Comparison of ENCODE assay signal across 22 cellular contexts in the genomic region with DNA sequence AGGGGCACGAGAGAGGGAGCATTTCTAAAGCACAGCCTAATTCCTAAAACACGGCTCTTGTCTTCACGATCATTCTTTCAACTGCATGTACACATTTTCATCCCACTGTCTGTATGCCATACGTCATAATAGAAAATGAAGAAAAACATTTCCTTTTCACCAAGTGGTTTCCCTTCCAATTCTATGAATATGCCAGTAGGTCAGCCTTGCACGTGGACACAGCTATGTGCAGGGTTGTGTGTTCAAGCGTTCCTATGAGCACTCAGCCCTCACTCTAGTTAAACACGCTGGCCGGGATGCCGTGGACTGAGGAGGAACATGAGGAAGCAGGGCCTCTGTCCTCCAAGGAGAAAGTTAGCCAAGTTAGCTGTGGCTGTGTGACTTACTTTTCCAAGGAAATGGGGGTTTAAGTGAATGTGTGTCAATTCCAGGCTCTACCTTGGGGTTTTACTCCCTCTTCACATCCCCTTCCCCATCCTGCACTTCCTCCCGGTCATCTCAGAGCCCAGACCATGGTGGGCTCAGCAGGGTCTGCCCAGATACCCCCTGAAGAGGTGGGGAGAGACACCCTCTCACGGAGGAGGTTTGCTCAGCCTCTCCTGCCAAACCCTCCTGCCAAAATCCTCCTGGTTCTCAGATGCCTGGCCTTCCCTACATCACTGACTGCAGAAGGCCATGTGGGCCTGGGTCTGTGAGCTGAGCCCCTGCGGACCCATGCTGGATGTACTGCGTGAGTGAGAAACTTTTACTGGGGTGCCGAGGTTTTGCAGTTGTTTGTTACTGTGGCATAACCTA.
"Had no signal": no experiment of that assay in that cellular context is flagged by ENCODE, and none has a peak within 500 bp of the region (broad histone marks: within the 10 kb centered on the region; RNA-seq: fewer than 3 reads in every experiment).

No MANE protein-coding gene starts in this region.

- H3K4me3 Mint-ChIP-seq: activated CD4-positive, alpha-beta memory T cell treated with anti-CD3 and anti-CD28 coated beads for 36 hours; activated naive CD8-positive, alpha-beta T cell treated with anti-CD3 and anti-CD28 coated beads, Interleukin-2, amount 10 ng/mL, durations not matched to agents 7 days and 5 days; dendritic cell treated with granulocyte-macrophage colony-stimulating factor and Interleukin-4, amounts not matched to agents 40 ng/mL and 50 ng/mL, for 4 days; naive thymus-derived CD4-positive, alpha-beta T cell; stimulated activated naive CD8-positive, alpha-beta T cell treated with anti-CD3 and anti-CD28 coated beads, Interleukin-15, amount 100 ng/mL, for 72 hours had no signal

- H3K4me1 ChIP-seq: left lung, right atrium auricular region, suprapubic skin had no signal

- ATAC-seq: esophagus mucosa; left lung; naive thymus-derived CD4-positive, alpha-beta T cell; stimulated activated naive CD8-positive, alpha-beta T cell treated with anti-CD3 and anti-CD28 coated beads, Interleukin-15, amount 100 ng/mL, for 72 hours had no signal

- H3K9ac ChIP-seq: SK-N-SH had no signal

- H3K4me1 Mint-ChIP-seq: activated naive CD8-positive, alpha-beta T cell treated with anti-CD3 and anti-CD28 coated beads, Interleukin-2, amount 10 ng/mL, durations not matched to agents 7 days and 5 days; naive thymus-derived CD4-positive, alpha-beta T cell had no signal

- H3K9me3 ChIP-seq: ovary, prostate gland had no signal

- H3K4me2 ChIP-seq: SK-N-SH had no signal

- H3K4me3 ChIP-seq: left lung, lung, ovary, prostate gland, right atrium auricular region, suprapubic skin had no signal

- DNase-seq: activated CD4-positive, alpha-beta memory T cell treated with anti-CD3 and anti-CD28 coated beads for 36 hours; activated CD4-positive, alpha-beta T cell treated with anti-CD3 and anti-CD28 coated beads for 48 hours; activated naive CD4-positive, alpha-beta T cell; activated naive CD8-positive, alpha-beta T cell treated with anti-CD3 and anti-CD28 coated beads, Interleukin-2, amount 10 ng/mL, durations not matched to agents 7 days and 5 days; activated T-cell treated with anti-CD3 and anti-CD28 coated beads, Interleukin-2, amount 50 U/mL, for 1 hour; amniotic stem cell; effector memory CD4-positive, alpha-beta T cell; foreskin melanocyte; left lung; naive thymus-derived CD4-positive, alpha-beta T cell; ovary; SK-N-SH; stimulated activated CD4-positive, alpha-beta T cell treated with anti-CD3 and anti-CD28 coated beads, Interleukin-4, amount 100 ng/mL, for 4 hours; stimulated activated naive CD8-positive, alpha-beta T cell treated with anti-CD3 and anti-CD28 coated beads, Interleukin-15, amount 100 ng/mL, for 72 hours; trophoblast cell had no signal

- H3K36me3 ChIP-seq: left lung, ovary, prostate gland, right atrium auricular region, suprapubic skin had no signal

- H3K36me3 Mint-ChIP-seq: activated naive CD8-positive, alpha-beta T cell treated with anti-CD3 and anti-CD28 coated beads, Interleukin-2, amount 10 ng/mL, durations not matched to agents 7 days and 5 days had no signal

- H3K27ac Mint-ChIP-seq: activated CD4-positive, alpha-beta memory T cell treated with anti-CD3 and anti-CD28 coated beads for 36 hours; activated naive CD8-positive, alpha-beta T cell treated with anti-CD3 and anti-CD28 coated beads, Interleukin-2, amount 10 ng/mL, durations not matched to agents 7 days and 5 days; dendritic cell treated with granulocyte-macrophage colony-stimulating factor and Interleukin-4, amounts not matched to agents 40 ng/mL and 50 ng/mL, for 4 days; naive thymus-derived CD4-positive, alpha-beta T cell; stimulated activated naive CD8-positive, alpha-beta T cell treated with anti-CD3 and anti-CD28 coated beads, Interleukin-15, amount 100 ng/mL, for 72 hours had no signal

- H3K27me3 ChIP-seq: ovary, right atrium auricular region, suprapubic skin had no signal

- H3K27ac ChIP-seq: left lung, ovary, prostate gland, right atrium auricular region, suprapubic skin had no signal

- FAIRE-seq: endothelial cell of umbilical vein had no signal
